ENCODE assay signal across 8 cellular contexts in genomic region chr6:107488875-107489635, GRCh38. TPM values are rescaled to one million over a fixed set of nuclear protein-coding genes. Genes with fewer than 3 reads are reported as not detected.
DNase-seq lines count a peak whose midpoint lies in the region; ATAC-seq and TF ChIP-seq lines count a peak whose summit lies in the region.

No MANE protein-coding gene starts in this region.

- WGBS in ectodermal cell, 2 experiments: 1% methylated on average over 51 of the region's 51 CpGs
- WGBS in lung, 2 donors: 0 to 1% methylated on average over 47 to 51 of the region's 51 CpGs

- DNase-seq in DMS79 treated with DMSO at 0.1 percent for 48 hours (lab: John Stamatoyannopoulos, UW) (peak; percentile 56), HUDEP-2 (lab: John Stamatoyannopoulos, UW; ENCODE audit: unreplicated experiment in 76 of 76) (peak in 44 of 76 experiments; percentile 4 to 57 (median 32)), T-helper 9 cell (peak; percentile 7), lung (ENCODE audit: low spot score) (no peak), activated gamma-delta T cell treated with Interleukin-2 at 50 U/mL for 16 hours (no peak)
- DNase-seq in stimulated activated naive CD8-positive, alpha-beta T cell treated with anti-CD3 and anti-CD28 coated beads, Interleukin-15, Interleukin-2, amounts not matched to agents 100 U/mL and 50 U/mL, for 24 hours: peak; percentile 30
- no peak for DNase-seq in stimulated activated naive CD4-positive, alpha-beta T cell treated with Interleukin-2 at 50 U/mL for 16 hours (lab: John Stamatoyannopoulos, UW)

- H3K4me3 ChIP-seq in ectodermal cell (ENCODE audit: insufficient read depth, low read depth, low read length) (peak overlapping the region; percentile 82), lung (peak overlapping the region; percentile 46)

- no peak overlapping the region for H3K27ac ChIP-seq in ectodermal cell (ENCODE audit: insufficient read depth, low read depth, low read length, poor library complexity, severe bottlenecking)
- H3K27ac ChIP-seq in lung (ENCODE audit: low read depth in 1 of 2, low read length in 1 of 2): peak overlapping the region in 1 of 2 donors; percentile 55

- peaks cover 25% of the 10 kb centered on the region for H3K4me1 ChIP-seq in ectodermal cell (ENCODE audit: control insufficient read depth, insufficient read depth, low read length)
- H3K4me1 ChIP-seq in lung (ENCODE audit: control insufficient read depth in 2 of 2, insufficient read depth in 2 of 2, low read length in 2 of 2): peaks cover 0 to 2% of the 10 kb centered on the region in 2 donors

- H3K9me3 ChIP-seq in ectodermal cell (ENCODE audit: control insufficient read depth, low read length) (no peaks in the 10 kb centered on the region), lung (ENCODE audit: control insufficient read depth in 2 of 2, insufficient read depth in 1 of 2, low read length in 1 of 2) (peaks cover 0 to 2% of the 10 kb centered on the region in 2 donors)

- no peaks in the 10 kb centered on the region for H3K36me3 ChIP-seq in ectodermal cell (ENCODE audit: control insufficient read depth, insufficient read depth, low read length)
- H3K36me3 ChIP-seq in lung (ENCODE audit: control insufficient read depth in 2 of 2, insufficient read depth in 2 of 2, low read length in 2 of 2): no peaks in the 10 kb centered on the region

- no peak for TF ChIP-seq CTCF in lung (IDR thresholded peaks at IDR 0.05; ENCODE audit: control extremely low read depth, extremely low read depth)

- H3K27me3 ChIP-seq in ectodermal cell (ENCODE audit: control insufficient read depth, insufficient read depth, low read length, poor library complexity, severe bottlenecking): peaks cover 31% of the 10 kb centered on the region
- no peaks in the 10 kb centered on the region for H3K27me3 ChIP-seq in lung (ENCODE audit: control insufficient read depth, insufficient read depth)

- ATAC-seq in lung (ENCODE audit: insufficient read depth, low FRiP score): peak; percentile 29
- ATAC-seq in stimulated activated naive CD8-positive, alpha-beta T cell treated with anti-CD3 and anti-CD28 coated beads, Interleukin-15, Interleukin-2, amounts not matched to agents 100 U/mL and 50 U/mL, for 24 hours: peak; percentile 28

RNA-seq across cellular contexts. Expression of gene SOBP, which starts 0.9 kb away (rescaled TPM):
- polyA plus RNA-seq in ectodermal cell (2013, experiment 1 of 4): 15.4 TPM
- polyA plus RNA-seq in ectodermal cell (2013, experiment 2 of 4): 15.9 TPM
- polyA plus RNA-seq in ectodermal cell (2013, experiment 3 of 4): 12.5 TPM
- 13.2 TPM for polyA plus RNA-seq in ectodermal cell (2013, experiment 4 of 4)
- total RNA-seq in lung: 10 to 100 TPM in 1 of 2 donors, 1 to 10 TPM in 1; 9.2 to 14.5 TPM
- polyA plus RNA-seq in lung: 1 to 10 TPM; 1.6 to 2.5 TPM

RNA-seq across cellular contexts. Expression of gene PDSS2, which starts 29.7 kb away (rescaled TPM):
- polyA plus RNA-seq in ectodermal cell (2013, experiment 1 of 4): 11.5 TPM
- polyA plus RNA-seq in ectodermal cell (2013, experiment 2 of 4): 10.6 TPM
- polyA plus RNA-seq in ectodermal cell (2013, experiment 3 of 4): 11.1 TPM
- 11.9 TPM for polyA plus RNA-seq in ectodermal cell (2013, experiment 4 of 4)
- 10 to 100 TPM; 19.4 to 19.8 TPM for total RNA-seq in lung
- 10 to 100 TPM in 1 of 2 donors, 1 to 10 TPM in 1; 6.6 to 11.7 TPM for polyA plus RNA-seq in lung

Comparison
In these comparisons a context has a peak if more than half of its experiments do, and no peak if none do; other contexts are left out.
1. DNase-seq: peak in DMS79 treated with DMSO at 0.1 percent for 48 hours (single experiment), HUDEP-2 (44 of 76), T-helper 9 cell (single experiment) and stimulated activated naive CD8-positive, alpha-beta T cell treated with anti-CD3 and anti-CD28 coated beads, Interleukin-15, Interleukin-2, amounts not matched to agents 100 U/mL and 50 U/mL, for 24 hours (single experiment); none in lung (single experiment), activated gamma-delta T cell treated with Interleukin-2 at 50 U/mL for 16 hours (single experiment) and stimulated activated naive CD4-positive, alpha-beta T cell treated with Interleukin-2 at 50 U/mL for 16 hours (single experiment).